ENCODE assay signal across 17 cellular contexts in genomic region chr7:1297476-1297972, GRCh38.
"Had no signal": no experiment of that assay in that cellular context is flagged by ENCODE, and none has a peak within 500 bp of the region (broad histone marks: within the 10 kb centered on the region; RNA-seq: fewer than 3 reads in every experiment).

No MANE protein-coding gene starts in this region.

- H3K9me3 Mint-ChIP-seq: activated CD4-positive, alpha-beta memory T cell treated with anti-CD3 and anti-CD28 coated beads for 36 hours; activated naive CD4-positive, alpha-beta T cell treated with anti-CD3 and anti-CD28 coated beads for 36 hours; activated naive CD8-positive, alpha-beta T cell treated with anti-CD3 and anti-CD28 coated beads, Interleukin-2, amount 50 U/mL, for 24 hours; activated T-helper 2 cell treated with anti-CD3 and anti-CD28 coated beads, Interferon-gamma antibody, Interleukin-2, Interleukin-4, amounts not matched to agents 10 μg/mL and 5 μg/mL and 100 μg/mL, durations not matched to agents 14 hours and 24 hours and 36 hours; endodermal cell; stimulated activated naive CD8-positive, alpha-beta T cell treated with anti-CD3 and anti-CD28 coated beads, Interleukin-15, Interleukin-2, amounts not matched to agents 100 ng/mL and 50 ng/mL, for 24 hours; type B pancreatic cell had no signal

- H3K4me1 Mint-ChIP-seq: activated CD8-positive, alpha-beta memory T cell treated with anti-CD3 and anti-CD28 coated beads, Interleukin-2, amount 10 ng/mL, durations not matched to agents 7 days and 5 days; activated naive CD8-positive, alpha-beta T cell treated with anti-CD3 and anti-CD28 coated beads, Interleukin-2, amount 50 U/mL, for 24 hours had no signal

- H3K4me3 ChIP-seq: gastrocnemius medialis, heart right ventricle had no signal

- H3K36me3 ChIP-seq: gastrocnemius medialis, heart right ventricle had no signal

- H3K4me3 Mint-ChIP-seq: activated CD4-positive, alpha-beta memory T cell treated with anti-CD3 and anti-CD28 coated beads for 36 hours; activated CD8-positive, alpha-beta memory T cell treated with anti-CD3 and anti-CD28 coated beads, Interleukin-2, amount 10 ng/mL, durations not matched to agents 7 days and 5 days; activated naive CD4-positive, alpha-beta T cell treated with anti-CD3 and anti-CD28 coated beads for 36 hours; activated naive CD8-positive, alpha-beta T cell treated with anti-CD3 and anti-CD28 coated beads, Interleukin-2, amount 50 U/mL, for 24 hours; endodermal cell; stimulated activated naive CD8-positive, alpha-beta T cell treated with anti-CD3 and anti-CD28 coated beads, Interleukin-15, Interleukin-2, amounts not matched to agents 100 ng/mL and 50 ng/mL, for 24 hours; type B pancreatic cell had no signal

- H3K36me3 Mint-ChIP-seq: activated CD4-positive, alpha-beta memory T cell treated with anti-CD3 and anti-CD28 coated beads for 36 hours; activated CD8-positive, alpha-beta memory T cell treated with anti-CD3 and anti-CD28 coated beads, Interleukin-2, amount 10 ng/mL, durations not matched to agents 7 days and 5 days; type B pancreatic cell had no signal

- H3K27ac ChIP-seq: dorsolateral prefrontal cortex, gastrocnemius medialis, heart right ventricle had no signal

- DNase-seq: activated CD4-positive, alpha-beta memory T cell treated with anti-CD3 and anti-CD28 coated beads for 36 hours; activated CD8-positive, alpha-beta memory T cell treated with anti-CD3 and anti-CD28 coated beads, Interleukin-2, amount 10 ng/mL, durations not matched to agents 7 days and 5 days; activated naive CD4-positive, alpha-beta T cell treated with anti-CD3 and anti-CD28 coated beads for 36 hours; activated naive CD8-positive, alpha-beta T cell treated with anti-CD3 and anti-CD28 coated beads, Interleukin-2, amount 50 U/mL, for 24 hours; activated T-cell treated with anti-CD3 and anti-CD28 coated beads, Interleukin-2, amount 50 U/mL, for 1 hour; dorsolateral prefrontal cortex; gastrocnemius medialis; heart right ventricle; T-helper 1 cell; T1000 had no signal

- FAIRE-seq: bronchial epithelial cell had no signal

- H3K9me3 ChIP-seq: gastrocnemius medialis, heart right ventricle had no signal

- ATAC-seq: activated CD8-positive, alpha-beta memory T cell treated with anti-CD3 and anti-CD28 coated beads, Interleukin-2, amount 10 ng/mL, durations not matched to agents 7 days and 5 days; activated naive CD8-positive, alpha-beta T cell treated with anti-CD3 and anti-CD28 coated beads, Interleukin-2, amount 50 U/mL, for 24 hours; gastrocnemius medialis; heart right ventricle; left lobe of liver; sciatic nerve had no signal

- H3K4me1 ChIP-seq: gastrocnemius medialis, heart right ventricle had no signal

- H3K27ac Mint-ChIP-seq: activated CD4-positive, alpha-beta memory T cell treated with anti-CD3 and anti-CD28 coated beads for 36 hours; activated CD8-positive, alpha-beta memory T cell treated with anti-CD3 and anti-CD28 coated beads, Interleukin-2, amount 10 ng/mL, durations not matched to agents 7 days and 5 days; activated naive CD4-positive, alpha-beta T cell treated with anti-CD3 and anti-CD28 coated beads for 36 hours; activated naive CD8-positive, alpha-beta T cell treated with anti-CD3 and anti-CD28 coated beads, Interleukin-2, amount 50 U/mL, for 24 hours; activated T-helper 2 cell treated with anti-CD3 and anti-CD28 coated beads, Interferon-gamma antibody, Interleukin-2, Interleukin-4, amounts not matched to agents 10 μg/mL and 5 μg/mL and 100 μg/mL, durations not matched to agents 14 hours and 24 hours and 36 hours; endodermal cell; stimulated activated naive CD8-positive, alpha-beta T cell treated with anti-CD3 and anti-CD28 coated beads, Interleukin-15, Interleukin-2, amounts not matched to agents 100 ng/mL and 50 ng/mL, for 24 hours; type B pancreatic cell had no signal
